Comparison of ENCODE assay signal across 21 cellular contexts in the genomic region with DNA sequence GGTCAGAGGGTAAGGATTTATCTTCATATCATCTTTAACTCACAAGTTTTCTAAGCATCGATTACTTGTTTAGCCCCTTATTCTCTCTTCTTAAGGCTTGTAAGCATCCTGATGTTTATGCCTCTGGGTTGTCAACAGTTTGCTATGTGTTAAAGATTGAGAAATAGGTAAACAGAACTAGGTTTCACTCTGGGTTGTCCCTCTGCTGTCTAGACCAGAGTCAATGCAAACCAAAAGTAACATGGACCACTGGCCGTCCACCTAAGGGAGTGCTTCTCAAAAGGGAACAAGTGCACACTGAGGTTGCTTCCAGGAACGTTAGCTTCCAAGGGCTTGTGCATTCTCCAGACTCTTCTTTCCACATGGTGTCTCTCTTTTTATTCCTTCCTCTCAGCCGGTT. TPM values are rescaled to one million over a fixed set of nuclear protein-coding genes. Genes with fewer than 3 reads are reported as not detected.
"Had no signal": no experiment of that assay in that cellular context is flagged by ENCODE, and none has a peak within 500 bp of the region (broad histone marks: within the 10 kb centered on the region; RNA-seq: fewer than 3 reads in every experiment).

No MANE protein-coding gene starts in this region.

- H2AFZ ChIP-seq: neural progenitor cell had no signal

- H3K4me1 ChIP-seq: neural progenitor cell, psoas muscle, spleen, tibial nerve, upper lobe of right lung, uterus had no signal

- H3K4me3 ChIP-seq: dorsolateral prefrontal cortex, lung, neural progenitor cell, psoas muscle, skin epidermis, spleen, thoracic aorta, tibial nerve, upper lobe of right lung, uterus had no signal

- H3K27me3 ChIP-seq: dorsolateral prefrontal cortex, neural progenitor cell, spleen, tibial nerve, upper lobe of right lung, uterus had no signal

- H3K9me3 ChIP-seq: psoas muscle, thoracic aorta, tibial nerve, upper lobe of right lung, uterus had no signal

- DNase-seq: dorsolateral prefrontal cortex; effector CD4-positive, alpha-beta T cell; head of caudate nucleus; kidney; naive thymus-derived CD4-positive, alpha-beta T cell; posterior cingulate gyrus; psoas muscle; right cardiac atrium; spleen; stimulated activated naive B cell treated with anti-CD40 and anti-IgM and Interleukin-4, amounts not matched to agents 10 μg/mL and 1 μg/mL and 100 μg/mL, for 72 hours; upper lobe of right lung; uterus had no signal

- ATAC-seq: left lobe of liver; naive thymus-derived CD4-positive, alpha-beta T cell; psoas muscle; right cardiac atrium; stimulated activated naive B cell treated with anti-CD40 and anti-IgM and Interleukin-4, amounts not matched to agents 10 μg/mL and 1 μg/mL and 100 μg/mL, for 72 hours; upper lobe of right lung had no signal

- FAIRE-seq: colon, frontal cortex, kidney had no signal

- H3K4me2 ChIP-seq: neural progenitor cell had no signal

- H3K36me3 ChIP-seq: neural progenitor cell, spleen, thoracic aorta, tibial nerve, upper lobe of right lung, uterus had no signal

- H3K9ac ChIP-seq: neural progenitor cell had no signal

- H3K27ac ChIP-seq: dorsolateral prefrontal cortex, neural progenitor cell, psoas muscle, skin epidermis, spleen, thoracic aorta, tibial nerve, upper lobe of right lung, uterus had no signal

RNA-seq across cellular contexts. Expression of a gene that starts 39.9 kb away (rescaled TPM):
- total RNA-seq: left lobe of liver; naive thymus-derived CD4-positive, alpha-beta T cell; psoas muscle; renal cortical epithelial cell; spleen; tibial nerve had no signal
- polyA plus RNA-seq: naive thymus-derived CD4-positive, alpha-beta T cell; psoas muscle; spleen had no signal
